In genomic region chr9:79028101-79028500, GRCh38 we compare ENCODE assay signal across 1 cellular context.
TF ChIP-seq lines count a peak whose summit lies in the region.

No MANE protein-coding gene starts in this region.

TF ChIP-seq in SK-N-SH treated with all-trans-retinoic acid at 6 μM for 48 hours, 23 proteins besides CTCF, POLR2A, EP300 and RAD21 (continued from another document):
- TF ChIP-seq POU6F1 (CRISPR knock-in tag; IDR thresholded peaks at IDR 0.05; ENCODE audit: borderline replicate concordance, low read depth) (no peak), TOX (CRISPR knock-in tag; IDR thresholded peaks at IDR 0.05; ENCODE audit: borderline replicate concordance) (no peak), GLIS3 (CRISPR knock-in tag; IDR thresholded peaks at IDR 0.05) (no peak), PPARA (CRISPR knock-in tag; IDR thresholded peaks at IDR 0.05; ENCODE audit: borderline replicate concordance) (no peak), ZFP3 (CRISPR knock-in tag; IDR thresholded peaks at IDR 0.05) (no peak), SNAI2 (CRISPR knock-in tag; IDR thresholded peaks at IDR 0.05) (no peak), ISL1 (CRISPR knock-in tag; IDR thresholded peaks at IDR 0.05) (no peak), ZNF70 (CRISPR knock-in tag; IDR thresholded peaks at IDR 0.05) (no peak), OSR1 (CRISPR knock-in tag; IDR thresholded peaks at IDR 0.05) (no peak)
